ENCODE assay signal across 1 cellular context in genomic region chr9:106717686-106718085, GRCh38.
TF ChIP-seq lines count a peak whose summit lies in the region.

No MANE protein-coding gene starts in this region.

TF ChIP-seq in WTC11, 78 proteins besides CTCF, POLR2A, EP300 and RAD21:
- no peak for TF ChIP-seq ATF3 (CRISPR knock-in tag; conservative IDR thresholded peaks at IDR 0.05)
- no peak for TF ChIP-seq GRHL2 (CRISPR knock-in tag; IDR thresholded peaks at IDR 0.05; ENCODE audit: insufficient replicate concordance, severe bottlenecking)
TF ChIP-seq in WTC11: peak in this region for 0.
